In the genomic region with DNA sequence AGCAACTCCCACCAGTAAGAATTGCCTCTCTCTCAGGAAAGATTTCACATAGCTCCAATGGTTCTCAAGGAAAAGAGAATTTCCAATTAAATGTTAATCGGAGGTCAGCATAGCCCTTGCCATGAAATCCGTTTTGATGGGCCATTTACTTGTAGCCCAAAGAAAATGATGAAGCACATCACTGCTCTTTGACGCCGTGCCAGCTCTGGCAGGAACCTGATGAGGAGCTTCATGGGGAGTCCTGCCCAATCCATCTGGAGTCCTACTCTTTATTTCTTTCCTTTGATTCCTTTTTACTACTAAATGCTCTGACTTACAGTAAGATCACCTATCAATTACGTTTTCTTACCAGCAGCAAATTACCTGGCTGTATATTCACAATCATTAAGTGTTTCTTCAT, we compare ENCODE assay signal across 26 cellular contexts.
"Had no signal": no experiment of that assay in that cellular context is flagged by ENCODE, and none has a peak within 500 bp of the region (broad histone marks: within the 10 kb centered on the region; RNA-seq: fewer than 3 reads in every experiment).

No MANE protein-coding gene starts in this region.

- H3K36me3 ChIP-seq: brain microvascular endothelial cell, esophagus squamous epithelium, neutrophil, right lobe of liver, upper lobe of left lung, vagina, WERI-Rb-1 had no signal

- ATAC-seq: activated CD4-positive, CD25-positive, alpha-beta regulatory T cell treated with anti-CD3 and anti-CD28 coated beads, Interleukin-2, amount 50 U/mL, for 24 hours; activated T-helper 17 cell treated with anti-CD3 and anti-CD28 coated beads, Interleukin-2, amount 50 U/mL, for 72 hours; right lobe of liver; T-helper 17 cell had no signal

- H3K27me3 Mint-ChIP-seq: activated T-cell treated with anti-CD3 and anti-CD28 coated beads, Interleukin-2, amount 50 U/mL, for 24 hours; dendritic cell treated with granulocyte-macrophage colony-stimulating factor and Interleukin-4, amounts not matched to agents 40 ng/mL and 50 ng/mL, for 4 days; naive B cell; stimulated activated naive CD8-positive, alpha-beta T cell treated with anti-CD3 and anti-CD28 coated beads, Interleukin-15, Interleukin-2, amounts not matched to agents 100 ng/mL and 50 ng/mL, for 24 hours; T-helper 17 cell had no signal

- H3K4me3 ChIP-seq: esophagus squamous epithelium, right lobe of liver, upper lobe of left lung, vagina had no signal

- H3K4me3 Mint-ChIP-seq: activated T-cell treated with anti-CD3 and anti-CD28 coated beads, Interleukin-2, amount 50 U/mL, for 24 hours; activated T-helper 17 cell treated with anti-CD3 and anti-CD28 coated beads, Interleukin-2, amount 50 U/mL, for 72 hours; dendritic cell treated with granulocyte-macrophage colony-stimulating factor and Interleukin-4, amounts not matched to agents 40 ng/mL and 50 ng/mL, for 4 days; naive B cell; nephron progenitor cell; stimulated activated naive CD8-positive, alpha-beta T cell treated with anti-CD3 and anti-CD28 coated beads, Interleukin-15, Interleukin-2, amounts not matched to agents 100 ng/mL and 50 ng/mL, for 24 hours; T-helper 17 cell had no signal

- DNase-seq: activated CD4-positive, alpha-beta T cell treated with anti-CD3 and anti-CD28 coated beads for 48 hours; activated CD4-positive, alpha-beta T cell treated with anti-CD3 and anti-CD28 coated beads, Interleukin-2, amount 50 U/mL, for 48 hours; activated CD8-positive, alpha-beta memory T cell treated with anti-CD3 and anti-CD28 coated beads, Interleukin-2, amount 50 U/mL, for 48 hours; activated gamma-delta T cell treated with Interleukin-2 at 50 U/mL for 16 hours; activated naive CD4-positive, alpha-beta T cell treated with anti-CD3 and anti-CD28 coated beads, Interleukin-2, amount 50 U/mL, for 16 hours; activated T-cell treated with anti-CD3 and anti-CD28 coated beads, Interleukin-2, amount 50 U/mL, for 24 hours; amniotic stem cell; brain microvascular endothelial cell; esophagus squamous epithelium; foreskin melanocyte; mammary epithelial cell; naive B cell; nephron progenitor cell; right lobe of liver; stimulated activated CD4-positive, alpha-beta T cell treated with anti-CD3 and anti-CD28 coated beads, Interleukin-2, amount 100 ng/mL, for 48 hours; T-helper 17 cell; T1000; upper lobe of left lung; WERI-Rb-1 had no signal

- H3K4me1 Mint-ChIP-seq: activated T-helper 17 cell treated with anti-CD3 and anti-CD28 coated beads, Interleukin-2, amount 50 U/mL, for 72 hours; naive B cell; nephron progenitor cell; T-helper 17 cell had no signal

- H3K9me3 Mint-ChIP-seq: activated T-cell treated with anti-CD3 and anti-CD28 coated beads, Interleukin-2, amount 50 U/mL, for 24 hours; activated T-helper 17 cell treated with anti-CD3 and anti-CD28 coated beads, Interleukin-2, amount 50 U/mL, for 72 hours; dendritic cell treated with granulocyte-macrophage colony-stimulating factor and Interleukin-4, amounts not matched to agents 40 ng/mL and 50 ng/mL, for 4 days; nephron progenitor cell had no signal

- H3K36me3 Mint-ChIP-seq: naive B cell had no signal

- H3K27ac ChIP-seq: brain microvascular endothelial cell, epithelial cell of prostate, esophagus squamous epithelium, neutrophil, right lobe of liver, upper lobe of left lung, vagina, WERI-Rb-1 had no signal

- H3K27ac Mint-ChIP-seq: activated T-cell treated with anti-CD3 and anti-CD28 coated beads, Interleukin-2, amount 50 U/mL, for 24 hours; activated T-helper 17 cell treated with anti-CD3 and anti-CD28 coated beads, Interleukin-2, amount 50 U/mL, for 72 hours; dendritic cell treated with granulocyte-macrophage colony-stimulating factor and Interleukin-4, amounts not matched to agents 40 ng/mL and 50 ng/mL, for 4 days; naive B cell; nephron progenitor cell; stimulated activated naive CD8-positive, alpha-beta T cell treated with anti-CD3 and anti-CD28 coated beads, Interleukin-15, Interleukin-2, amounts not matched to agents 100 ng/mL and 50 ng/mL, for 24 hours; T-helper 17 cell had no signal

- H3K4me1 ChIP-seq: esophagus squamous epithelium, right lobe of liver, upper lobe of left lung, vagina had no signal

- H3K27me3 ChIP-seq: brain microvascular endothelial cell, esophagus squamous epithelium, neutrophil, right lobe of liver, upper lobe of left lung, vagina had no signal

- H3K9me3 ChIP-seq: esophagus squamous epithelium, neutrophil, right lobe of liver, upper lobe of left lung, vagina had no signal
